In the genomic region with DNA sequence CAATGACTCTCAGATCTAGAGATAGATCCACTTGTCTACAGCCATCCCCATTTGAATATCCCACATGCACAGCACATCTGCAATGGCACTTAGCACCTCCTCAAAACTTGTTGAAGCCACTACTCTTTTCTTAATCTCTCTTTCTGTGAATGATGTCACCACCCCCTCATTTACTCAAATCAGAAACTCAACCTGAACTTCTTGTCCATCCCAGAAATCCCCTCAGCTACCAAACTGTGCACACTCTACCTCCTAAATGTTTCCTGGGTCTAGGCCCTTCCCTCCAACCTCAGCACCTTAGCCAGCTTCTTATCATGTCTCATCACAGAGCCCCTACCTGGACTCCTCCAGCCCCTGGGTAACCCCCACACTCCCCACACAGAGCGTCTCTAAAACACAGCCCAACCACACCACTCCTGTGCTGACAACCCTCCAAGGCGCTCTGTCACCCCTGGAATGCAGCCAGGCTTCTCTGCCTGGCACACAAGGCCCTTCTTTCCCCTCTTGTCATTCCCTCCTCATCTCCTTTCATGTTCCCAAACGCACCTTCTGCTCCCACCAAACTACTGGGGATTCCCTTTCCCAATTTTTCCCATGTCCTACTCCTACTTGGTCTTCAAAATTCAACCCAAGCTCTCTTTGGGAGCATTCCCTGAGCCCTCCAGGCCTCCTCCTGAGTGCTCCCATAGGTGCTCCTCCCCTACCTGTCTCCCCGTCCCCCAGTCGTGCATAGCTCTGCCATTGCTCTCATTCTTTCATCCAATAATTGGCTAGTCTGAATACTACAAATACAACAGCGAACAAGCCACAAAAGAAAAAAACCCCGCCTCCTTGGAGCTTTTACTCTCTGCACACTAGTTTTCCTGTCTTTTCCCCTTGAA, we compare ENCODE assay signal across 1 cellular context.
TF ChIP-seq lines count a peak whose summit lies in the region.

No MANE protein-coding gene starts in this region.

TF ChIP-seq in GM12878, 131 proteins besides CTCF, POLR2A, EP300 and RAD21 (continued from another document and continues in another):
- TF ChIP-seq, protein P1, sequence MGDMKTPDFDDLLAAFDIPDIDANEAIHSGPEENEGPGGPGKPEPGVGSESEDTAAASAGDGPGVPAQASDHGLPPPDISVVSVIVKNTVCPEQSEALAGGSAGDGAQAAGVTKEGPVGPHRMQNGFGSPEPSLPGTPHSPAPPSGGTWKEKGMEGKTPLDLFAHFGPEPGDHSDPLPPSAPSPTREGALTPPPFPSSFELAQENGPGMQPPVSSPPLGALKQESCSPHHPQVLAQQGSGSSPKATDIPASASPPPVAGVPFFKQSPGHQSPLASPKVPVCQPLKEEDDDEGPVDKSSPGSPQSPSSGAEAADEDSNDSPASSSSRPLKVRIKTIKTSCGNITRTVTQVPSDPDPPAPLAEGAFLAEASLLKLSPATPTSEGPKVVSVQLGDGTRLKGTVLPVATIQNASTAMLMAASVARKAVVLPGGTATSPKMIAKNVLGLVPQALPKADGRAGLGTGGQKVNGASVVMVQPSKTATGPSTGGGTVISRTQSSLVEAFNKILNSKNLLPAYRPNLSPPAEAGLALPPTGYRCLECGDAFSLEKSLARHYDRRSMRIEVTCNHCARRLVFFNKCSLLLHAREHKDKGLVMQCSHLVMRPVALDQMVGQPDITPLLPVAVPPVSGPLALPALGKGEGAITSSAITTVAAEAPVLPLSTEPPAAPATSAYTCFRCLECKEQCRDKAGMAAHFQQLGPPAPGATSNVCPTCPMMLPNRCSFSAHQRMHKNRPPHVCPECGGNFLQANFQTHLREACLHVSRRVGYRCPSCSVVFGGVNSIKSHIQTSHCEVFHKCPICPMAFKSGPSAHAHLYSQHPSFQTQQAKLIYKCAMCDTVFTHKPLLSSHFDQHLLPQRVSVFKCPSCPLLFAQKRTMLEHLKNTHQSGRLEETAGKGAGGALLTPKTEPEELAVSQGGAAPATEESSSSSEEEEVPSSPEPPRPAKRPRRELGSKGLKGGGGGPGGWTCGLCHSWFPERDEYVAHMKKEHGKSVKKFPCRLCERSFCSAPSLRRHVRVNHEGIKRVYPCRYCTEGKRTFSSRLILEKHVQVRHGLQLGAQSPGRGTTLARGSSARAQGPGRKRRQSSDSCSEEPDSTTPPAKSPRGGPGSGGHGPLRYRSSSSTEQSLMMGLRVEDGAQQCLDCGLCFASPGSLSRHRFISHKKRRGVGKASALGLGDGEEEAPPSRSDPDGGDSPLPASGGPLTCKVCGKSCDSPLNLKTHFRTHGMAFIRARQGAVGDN (IDR thresholded peaks at IDR 0.05) = peak; percentile 80; the same call in 1 of the 2 replicates
- no peak for TF ChIP-seq SREBF2 (IDR thresholded peaks at IDR 0.05; ENCODE audit: low read length)
- no peak for TF ChIP-seq ZNF274 (IDR thresholded peaks at IDR 0.05; ENCODE audit: insufficient read depth, insufficient read length)
- TF ChIP-seq, protein P2, sequence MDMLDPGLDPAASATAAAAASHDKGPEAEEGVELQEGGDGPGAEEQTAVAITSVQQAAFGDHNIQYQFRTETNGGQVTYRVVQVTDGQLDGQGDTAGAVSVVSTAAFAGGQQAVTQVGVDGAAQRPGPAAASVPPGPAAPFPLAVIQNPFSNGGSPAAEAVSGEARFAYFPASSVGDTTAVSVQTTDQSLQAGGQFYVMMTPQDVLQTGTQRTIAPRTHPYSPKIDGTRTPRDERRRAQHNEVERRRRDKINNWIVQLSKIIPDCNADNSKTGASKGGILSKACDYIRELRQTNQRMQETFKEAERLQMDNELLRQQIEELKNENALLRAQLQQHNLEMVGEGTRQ (IDR thresholded peaks at IDR 0.05; ENCODE audit: borderline replicate concordance, low read depth, low read length) = no peak; the same call in 1 of the 2 replicates
- TF ChIP-seq, protein P3, sequence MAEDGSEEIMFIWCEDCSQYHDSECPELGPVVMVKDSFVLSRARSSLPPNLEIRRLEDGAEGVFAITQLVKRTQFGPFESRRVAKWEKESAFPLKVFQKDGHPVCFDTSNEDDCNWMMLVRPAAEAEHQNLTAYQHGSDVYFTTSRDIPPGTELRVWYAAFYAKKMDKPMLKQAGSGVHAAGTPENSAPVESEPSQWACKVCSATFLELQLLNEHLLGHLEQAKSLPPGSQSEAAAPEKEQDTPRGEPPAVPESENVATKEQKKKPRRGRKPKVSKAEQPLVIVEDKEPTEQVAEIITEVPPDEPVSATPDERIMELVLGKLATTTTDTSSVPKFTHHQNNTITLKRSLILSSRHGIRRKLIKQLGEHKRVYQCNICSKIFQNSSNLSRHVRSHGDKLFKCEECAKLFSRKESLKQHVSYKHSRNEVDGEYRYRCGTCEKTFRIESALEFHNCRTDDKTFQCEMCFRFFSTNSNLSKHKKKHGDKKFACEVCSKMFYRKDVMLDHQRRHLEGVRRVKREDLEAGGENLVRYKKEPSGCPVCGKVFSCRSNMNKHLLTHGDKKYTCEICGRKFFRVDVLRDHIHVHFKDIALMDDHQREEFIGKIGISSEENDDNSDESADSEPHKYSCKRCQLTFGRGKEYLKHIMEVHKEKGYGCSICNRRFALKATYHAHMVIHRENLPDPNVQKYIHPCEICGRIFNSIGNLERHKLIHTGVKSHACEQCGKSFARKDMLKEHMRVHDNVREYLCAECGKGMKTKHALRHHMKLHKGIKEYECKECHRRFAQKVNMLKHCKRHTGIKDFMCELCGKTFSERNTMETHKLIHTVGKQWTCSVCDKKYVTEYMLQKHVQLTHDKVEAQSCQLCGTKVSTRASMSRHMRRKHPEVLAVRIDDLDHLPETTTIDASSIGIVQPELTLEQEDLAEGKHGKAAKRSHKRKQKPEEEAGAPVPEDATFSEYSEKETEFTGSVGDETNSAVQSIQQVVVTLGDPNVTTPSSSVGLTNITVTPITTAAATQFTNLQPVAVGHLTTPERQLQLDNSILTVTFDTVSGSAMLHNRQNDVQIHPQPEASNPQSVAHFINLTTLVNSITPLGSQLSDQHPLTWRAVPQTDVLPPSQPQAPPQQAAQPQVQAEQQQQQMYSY (CRISPR knock-in tag; IDR thresholded peaks at IDR 0.05) = no peak
- TF ChIP-seq ZBTB40 (IDR thresholded peaks at IDR 0.05; ENCODE audit: borderline replicate concordance) = no peak
- TF ChIP-seq ZNF592 (IDR thresholded peaks at IDR 0.05) = no peak
- no peak for TF ChIP-seq KDM1A (IDR thresholded peaks at IDR 0.05; ENCODE audit: borderline replicate concordance)
- TF ChIP-seq MAX (IDR thresholded peaks at IDR 0.05; ENCODE audit: low read depth, low read length) = no peak
- TF ChIP-seq LARP7 (IDR thresholded peaks at IDR 0.05) = no peak
- peak; percentile 54; the same call in 1 of the 2 replicates for TF ChIP-seq CREM (IDR thresholded peaks at IDR 0.05; ENCODE audit: low read depth)
- no peak for TF ChIP-seq CBX3 (IDR thresholded peaks at IDR 0.05; ENCODE audit: borderline replicate concordance, low read depth)
- TF ChIP-seq SPI1 (IDR thresholded peaks at IDR 0.05; ENCODE audit: borderline replicate concordance, insufficient read depth, low read depth, low read length) = no peak
- no peak for TF ChIP-seq PAX8 (IDR thresholded peaks at IDR 0.05)
- TF ChIP-seq, protein P4, sequence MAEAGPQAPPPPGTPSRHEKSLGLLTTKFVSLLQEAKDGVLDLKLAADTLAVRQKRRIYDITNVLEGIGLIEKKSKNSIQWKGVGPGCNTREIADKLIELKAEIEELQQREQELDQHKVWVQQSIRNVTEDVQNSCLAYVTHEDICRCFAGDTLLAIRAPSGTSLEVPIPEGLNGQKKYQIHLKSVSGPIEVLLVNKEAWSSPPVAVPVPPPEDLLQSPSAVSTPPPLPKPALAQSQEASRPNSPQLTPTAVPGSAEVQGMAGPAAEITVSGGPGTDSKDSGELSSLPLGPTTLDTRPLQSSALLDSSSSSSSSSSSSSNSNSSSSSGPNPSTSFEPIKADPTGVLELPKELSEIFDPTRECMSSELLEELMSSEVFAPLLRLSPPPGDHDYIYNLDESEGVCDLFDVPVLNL (IDR thresholded peaks at IDR 0.05; ENCODE audit: low read depth, low read length) = no peak
- TF ChIP-seq TCF3 (IDR thresholded peaks at IDR 0.05; ENCODE audit: borderline replicate concordance, insufficient read depth, low read depth, low read length) = no peak
- TF ChIP-seq RBBP5 (conservative IDR thresholded peaks at IDR 0.05) = no peak
- TF ChIP-seq NR2C2 (IDR thresholded peaks at IDR 0.05; ENCODE audit: borderline replicate concordance, control insufficient read depth, insufficient read length, low read depth) = no peak
- peak; percentile 36 for TF ChIP-seq MEF2B (IDR thresholded peaks at IDR 0.05; ENCODE audit: partially characterized antibody, poor library complexity, severe bottlenecking)
- TF ChIP-seq FOXM1 (IDR thresholded peaks at IDR 0.05; ENCODE audit: low read depth, low read length) = peak; percentile 53; the same call in 1 of the 2 replicates
- no peak for TF ChIP-seq BCLAF1 (IDR thresholded peaks at IDR 0.05)
